ENCODE assay signal across 1 cellular context in the genomic region with DNA sequence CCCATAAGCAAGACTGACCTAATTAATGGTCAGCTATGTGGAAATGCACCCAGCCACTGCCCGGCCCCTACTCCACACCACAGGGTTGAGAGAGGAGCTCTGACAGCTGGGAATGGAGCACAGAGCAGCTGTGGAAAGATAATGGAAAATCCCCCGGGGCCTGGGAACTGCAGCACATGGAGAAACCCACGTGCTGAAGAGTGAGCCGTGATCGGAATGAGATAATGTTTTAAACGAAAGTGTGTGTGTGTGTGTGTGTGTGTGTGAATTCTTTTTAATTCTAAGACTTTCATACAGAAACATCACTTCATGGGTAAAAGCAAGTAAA.
TF ChIP-seq lines count a peak whose summit lies in the region.

No MANE protein-coding gene starts in this region.

TF ChIP-seq in HEK293, 187 proteins besides CTCF, POLR2A, EP300 and RAD21 (continued from another document):
- TF ChIP-seq, protein P1, sequence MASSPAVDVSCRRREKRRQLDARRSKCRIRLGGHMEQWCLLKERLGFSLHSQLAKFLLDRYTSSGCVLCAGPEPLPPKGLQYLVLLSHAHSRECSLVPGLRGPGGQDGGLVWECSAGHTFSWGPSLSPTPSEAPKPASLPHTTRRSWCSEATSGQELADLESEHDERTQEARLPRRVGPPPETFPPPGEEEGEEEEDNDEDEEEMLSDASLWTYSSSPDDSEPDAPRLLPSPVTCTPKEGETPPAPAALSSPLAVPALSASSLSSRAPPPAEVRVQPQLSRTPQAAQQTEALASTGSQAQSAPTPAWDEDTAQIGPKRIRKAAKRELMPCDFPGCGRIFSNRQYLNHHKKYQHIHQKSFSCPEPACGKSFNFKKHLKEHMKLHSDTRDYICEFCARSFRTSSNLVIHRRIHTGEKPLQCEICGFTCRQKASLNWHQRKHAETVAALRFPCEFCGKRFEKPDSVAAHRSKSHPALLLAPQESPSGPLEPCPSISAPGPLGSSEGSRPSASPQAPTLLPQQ (tag by site-specific recombination; IDR thresholded peaks at IDR 0.05) = peak; percentile 47; the same call in 1 of the 2 replicates
- no peak for TF ChIP-seq ZNF221 (tag by site-specific recombination; IDR thresholded peaks at IDR 0.05; ENCODE audit: borderline replicate concordance)
